Comparison of ENCODE assay signal across 9 cellular contexts in the genomic region with DNA sequence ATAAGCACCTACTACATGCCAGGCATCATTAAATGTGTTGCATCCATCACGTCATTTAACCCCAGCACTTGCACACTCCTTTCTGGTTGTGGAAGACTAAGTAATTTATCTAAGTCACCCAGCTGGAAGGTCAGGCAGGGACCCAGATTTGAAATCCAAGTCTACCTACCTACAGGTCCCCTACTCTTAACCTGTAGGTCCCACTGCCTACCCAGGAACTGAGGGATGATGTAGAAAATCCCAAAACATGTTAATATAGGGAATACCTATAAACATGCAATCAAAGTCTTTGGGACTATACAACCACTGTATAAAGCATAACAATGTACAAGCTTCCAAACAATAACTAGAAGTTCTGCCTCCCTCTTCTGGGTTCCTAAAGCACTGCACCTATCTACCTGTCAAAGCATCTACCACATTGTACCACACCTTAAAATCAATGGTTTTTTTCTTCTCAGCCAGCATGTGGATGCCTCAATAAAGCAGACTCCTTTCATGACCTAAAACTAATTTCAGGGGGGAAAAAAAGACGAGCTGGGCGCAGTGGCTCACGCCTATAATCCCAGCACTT. TPM values are rescaled to one million over a fixed set of nuclear protein-coding genes. Genes with fewer than 3 reads are reported as not detected.
DNase-seq lines count a peak whose midpoint lies in the region; ATAC-seq and TF ChIP-seq lines count a peak whose summit lies in the region.
"Had no signal": no experiment of that assay in that cellular context is flagged by ENCODE, and none has a peak within 500 bp of the region (broad histone marks: within the 10 kb centered on the region; RNA-seq: fewer than 3 reads in every experiment).

No MANE protein-coding gene starts in this region.

- H3K9me2 ChIP-seq in SK-N-SH (no peaks in the 10 kb centered on the region), hepatocyte (replicated peaks; ENCODE audit: insufficient read depth) (no peaks in the 10 kb centered on the region)

- H3K36me3 ChIP-seq in SK-N-SH (replicated peaks in 1 of 2; ENCODE audit: control insufficient read depth in 1 of 2, insufficient read depth in 2 of 2, low read length in 1 of 2) (no peaks in the 10 kb centered on the region), hepatocyte (replicated peaks; ENCODE audit: insufficient read depth, low read depth) (no peaks in the 10 kb centered on the region)

- H4K20me1 ChIP-seq in SK-N-SH (ENCODE audit: insufficient read depth) (no peaks in the 10 kb centered on the region), hepatocyte (ENCODE audit: insufficient read depth, poor library complexity, severe bottlenecking) (no peaks in the 10 kb centered on the region)

- H3F3A ChIP-seq in SK-N-SH (replicated peaks; ENCODE audit: insufficient read depth): no peaks in the 10 kb centered on the region

- CTCF ChIA-PET in SK-N-SH (lab: Yijun Ruan, JAX): interaction anchor here (1.3 to 2.0 kb wide), 2 partner anchors 9 to 49 kb away, joined by 4 to 6 read pairs; no protein-coding TSS in a partner anchor

- H3K4me3 ChIP-seq in AG10803 (ENCODE audit: low read length) (no peak overlapping the region), GM12875 (ENCODE audit: low read depth, low read length) (no peak overlapping the region), SK-N-SH (ENCODE audit: low read depth in 2 of 2, low read length in 1 of 2) (no peak overlapping the region), hepatocyte (no peak overlapping the region)

- DNase-seq in AG10803 (ENCODE audit: low read depth) (peak; percentile 66), SK-N-SH (no peak), hepatocyte (ENCODE audit: low spot score) (no peak), UCSD-AML1 (lab: John Stamatoyannopoulos, UW; ENCODE audit: unreplicated experiment) (no peak), HuH-7 (ENCODE audit: low spot score) (no peak)
- no peak for DNase-seq in activated T-cell treated with anti-CD3 and anti-CD28 coated beads, Interleukin-2, amount 50 U/mL, for 1 hour
- DNase-seq: H7 had no signal

- 18% methylated on average over 4 of the region's 4 CpGs for WGBS in SK-N-SH (ENCODE audit: low lambda C conversion rate)
- 82% methylated on average over 4 of the region's 4 CpGs for WGBS in hepatocyte (ENCODE audit: low lambda C conversion rate, missing lambda C conversion rate)

- H2AFZ ChIP-seq in SK-N-SH (ENCODE audit: low read depth): no peak overlapping the region
- no peak overlapping the region for H2AFZ ChIP-seq in hepatocyte

- H3K27me3 ChIP-seq in SK-N-SH (ENCODE audit: insufficient read depth): no peaks in the 10 kb centered on the region
- no peaks in the 10 kb centered on the region for H3K27me3 ChIP-seq in hepatocyte

- no peaks in the 10 kb centered on the region for H3K9me3 ChIP-seq in SK-N-SH
- no peaks in the 10 kb centered on the region for H3K9me3 ChIP-seq in hepatocyte (ENCODE audit: low read depth)

- H3K27ac ChIP-seq in SK-N-SH (ENCODE audit: low read depth in 2 of 2, low read length in 1 of 2) (no peak overlapping the region), hepatocyte (no peak overlapping the region)

- H3K4me1 ChIP-seq in SK-N-SH (ENCODE audit: control insufficient read depth in 1 of 2, insufficient read depth in 2 of 2, low read depth in 1 of 2, low read length in 1 of 2) (no peaks in the 10 kb centered on the region; a peak in 1 of 4 replicates), hepatocyte (ENCODE audit: insufficient read depth) (no peaks in the 10 kb centered on the region)

- H3K9ac ChIP-seq in SK-N-SH: no peak overlapping the region

- peak; percentile 51 for TF ChIP-seq CTCF in AG10803 (conservative IDR thresholded peaks at IDR 0.05; ENCODE audit: low read length)
- TF ChIP-seq CTCF in GM12875 (IDR thresholded peaks at IDR 0.05; ENCODE audit: borderline replicate concordance, insufficient read depth, low read depth, low read length): peak; percentile 26; the same call in 1 of the 2 replicates
- TF ChIP-seq CTCF in SK-N-SH (IDR thresholded peaks at IDR 0.05): peak; percentile 54
- TF ChIP-seq CTCF in hepatocyte (IDR thresholded peaks at IDR 0.05; ENCODE audit: poor library complexity): peak; percentile 28

- POLR2A ChIA-PET in SK-N-SH (lab: Yijun Ruan, JAX): no interaction called here

- no peak for TF ChIP-seq EP300 in SK-N-SH (IDR thresholded peaks at IDR 0.05; ENCODE audit: borderline replicate concordance in 1 of 2, low read depth in 1 of 2, low read length in 1 of 2)

- H3K4me2 ChIP-seq in SK-N-SH (no peak overlapping the region), hepatocyte (no peak overlapping the region)

- ATAC-seq in HG02852 (IDR thresholded peaks at IDR 0.05; ENCODE audit: unreplicated experiment): no peak

- no peak for TF ChIP-seq RAD21 in SK-N-SH (IDR thresholded peaks at IDR 0.05; ENCODE audit: low read length)

- H3K79me2 ChIP-seq in SK-N-SH (ENCODE audit: insufficient read depth) (no peaks in the 10 kb centered on the region), hepatocyte (no peaks in the 10 kb centered on the region)

TF ChIP-seq in SK-N-SH, 30 proteins besides CTCF, POLR2A, EP300 and RAD21:
- TF ChIP-seq EZH2phosphoT487 (IDR thresholded peaks at IDR 0.05; ENCODE audit: borderline replicate concordance, low read depth) (no peak), YY1 (IDR thresholded peaks at IDR 0.05; ENCODE audit: low read depth) (no peak), POLR2AphosphoS5 (IDR thresholded peaks at IDR 0.05; ENCODE audit: low read depth, low read length) (no peak), RCOR1 (IDR thresholded peaks at IDR 0.05; ENCODE audit: low read length) (no peak), SMC3 (IDR thresholded peaks at IDR 0.05; ENCODE audit: low read depth, low read length) (no peak), TAF1 (IDR thresholded peaks at IDR 0.05; ENCODE audit: borderline replicate concordance, low read depth, low read length) (no peak), NFIC (IDR thresholded peaks at IDR 0.05; ENCODE audit: borderline replicate concordance) (no peak), FOXM1 (IDR thresholded peaks at IDR 0.05; ENCODE audit: low read depth) (no peak), MXI1 (IDR thresholded peaks at IDR 0.05; ENCODE audit: low read depth, low read length) (no peak), RFX5 (IDR thresholded peaks at IDR 0.05; ENCODE audit: low read length) (no peak), FOSL2 (IDR thresholded peaks at IDR 0.05; ENCODE audit: borderline replicate concordance, low read depth) (no peak), NRF1 (IDR thresholded peaks at IDR 0.05; ENCODE audit: low read depth, low read length) (no peak), MEF2A (IDR thresholded peaks at IDR 0.05; ENCODE audit: borderline replicate concordance, low read depth) (no peak), TCF12 (IDR thresholded peaks at IDR 0.05) (no peak), GATA2 (CRISPR knock-in tag; IDR thresholded peaks at IDR 0.05) (no peak), CHD2 (IDR thresholded peaks at IDR 0.05; ENCODE audit: low read length, partially characterized antibody) (no peak)
- TF ChIP-seq, protein P1, sequence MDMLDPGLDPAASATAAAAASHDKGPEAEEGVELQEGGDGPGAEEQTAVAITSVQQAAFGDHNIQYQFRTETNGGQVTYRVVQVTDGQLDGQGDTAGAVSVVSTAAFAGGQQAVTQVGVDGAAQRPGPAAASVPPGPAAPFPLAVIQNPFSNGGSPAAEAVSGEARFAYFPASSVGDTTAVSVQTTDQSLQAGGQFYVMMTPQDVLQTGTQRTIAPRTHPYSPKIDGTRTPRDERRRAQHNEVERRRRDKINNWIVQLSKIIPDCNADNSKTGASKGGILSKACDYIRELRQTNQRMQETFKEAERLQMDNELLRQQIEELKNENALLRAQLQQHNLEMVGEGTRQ (IDR thresholded peaks at IDR 0.05; ENCODE audit: borderline replicate concordance, low read depth, low read length): no peak
- TF ChIP-seq, protein P2, sequence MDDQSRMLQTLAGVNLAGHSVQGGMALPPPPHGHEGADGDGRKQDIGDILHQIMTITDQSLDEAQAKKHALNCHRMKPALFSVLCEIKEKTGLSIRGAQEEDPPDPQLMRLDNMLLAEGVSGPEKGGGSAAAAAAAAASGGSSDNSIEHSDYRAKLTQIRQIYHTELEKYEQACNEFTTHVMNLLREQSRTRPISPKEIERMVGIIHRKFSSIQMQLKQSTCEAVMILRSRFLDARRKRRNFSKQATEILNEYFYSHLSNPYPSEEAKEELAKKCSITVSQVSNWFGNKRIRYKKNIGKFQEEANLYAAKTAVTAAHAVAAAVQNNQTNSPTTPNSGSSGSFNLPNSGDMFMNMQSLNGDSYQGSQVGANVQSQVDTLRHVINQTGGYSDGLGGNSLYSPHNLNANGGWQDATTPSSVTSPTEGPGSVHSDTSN (IDR thresholded peaks at IDR 0.05): no peak
- TF ChIP-seq, protein P3, sequence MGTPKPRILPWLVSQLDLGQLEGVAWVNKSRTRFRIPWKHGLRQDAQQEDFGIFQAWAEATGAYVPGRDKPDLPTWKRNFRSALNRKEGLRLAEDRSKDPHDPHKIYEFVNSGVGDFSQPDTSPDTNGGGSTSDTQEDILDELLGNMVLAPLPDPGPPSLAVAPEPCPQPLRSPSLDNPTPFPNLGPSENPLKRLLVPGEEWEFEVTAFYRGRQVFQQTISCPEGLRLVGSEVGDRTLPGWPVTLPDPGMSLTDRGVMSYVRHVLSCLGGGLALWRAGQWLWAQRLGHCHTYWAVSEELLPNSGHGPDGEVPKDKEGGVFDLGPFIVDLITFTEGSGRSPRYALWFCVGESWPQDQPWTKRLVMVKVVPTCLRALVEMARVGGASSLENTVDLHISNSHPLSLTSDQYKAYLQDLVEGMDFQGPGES (IDR thresholded peaks at IDR 0.05; ENCODE audit: low read depth, low read length): no peak
- TF ChIP-seq, protein P4, sequence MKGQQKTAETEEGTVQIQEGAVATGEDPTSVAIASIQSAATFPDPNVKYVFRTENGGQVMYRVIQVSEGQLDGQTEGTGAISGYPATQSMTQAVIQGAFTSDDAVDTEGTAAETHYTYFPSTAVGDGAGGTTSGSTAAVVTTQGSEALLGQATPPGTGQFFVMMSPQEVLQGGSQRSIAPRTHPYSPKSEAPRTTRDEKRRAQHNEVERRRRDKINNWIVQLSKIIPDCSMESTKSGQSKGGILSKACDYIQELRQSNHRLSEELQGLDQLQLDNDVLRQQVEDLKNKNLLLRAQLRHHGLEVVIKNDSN (IDR thresholded peaks at IDR 0.05; ENCODE audit: borderline replicate concordance, low read depth): no peak

RNA-seq across cellular contexts. Expression of a gene that starts 5.6 kb away (rescaled TPM):
- polyA plus RNA-seq in SK-N-SH (2012; rRNA removed): 13.6 and 20.5 TPM in 2 replicates
- polyA plus RNA-seq in SK-N-SH (2012; cell fraction: cytosol; rRNA removed): 15.4 and 22.0 TPM in 2 replicates
- 59.0 and 64.8 TPM in 2 replicates for polyA plus RNA-seq in SK-N-SH (2012; cell fraction: nucleus; rRNA removed)
- 1.6 and 4.3 TPM in 2 replicates for total RNA-seq in hepatocyte
- 3.4 and 3.5 TPM in 2 replicates for polyA plus RNA-seq in hepatocyte
